In genomic region chr12:3122841-3123678, GRCh38 we compare ENCODE assay signal across 9 cellular contexts. TPM values are rescaled to one million over a fixed set of nuclear protein-coding genes. Genes with fewer than 3 reads are reported as not detected.
DNase-seq lines count a peak whose midpoint lies in the region; ATAC-seq and TF ChIP-seq lines count a peak whose summit lies in the region.
"Had no signal": no experiment of that assay in that cellular context is flagged by ENCODE, and none has a peak within 500 bp of the region (broad histone marks: within the 10 kb centered on the region; RNA-seq: fewer than 3 reads in every experiment).

No MANE protein-coding gene starts in this region.

- no peak overlapping the region for H3K4me3 ChIP-seq in heart left ventricle
- H3K4me3 ChIP-seq in spleen = no peak overlapping the region

- H3K4me1 ChIP-seq in heart left ventricle (peaks cover 21 to 58% (median 52%) of the 10 kb centered on the region in 12 donors), spleen (peaks cover 0 to 50% (median 35%) of the 10 kb centered on the region in 6 donors)

- intact Hi-C loops in heart left ventricle (cut with DNase I) = loop anchor here in 3 of 10 donors (2.0 to 5.0 kb wide), 2 partner anchors 46 kb away; partner anchors contain the start of gene TSPAN9 (in 3 of the 3)
- intact Hi-C loops in spleen (cut with DNase I; ENCODE audit: low total_unique reads) = no loop called here

- DNase-seq in HCEC 1CT (peak; percentile 76), amniotic stem cell (lab: John Stamatoyannopoulos, UW) (peak; percentile 73), heart left ventricle (peak; percentile 75 to 85 (median 84)), spleen (peak; percentile 85), NCI-H1048 (lab: John Stamatoyannopoulos, UW) (no peak), middle frontal gyrus (ENCODE audit: extremely low spot score, low spot score) (no peak)
- DNase-seq: stimulated activated CD4-positive, alpha-beta T cell treated with anti-CD3 and anti-CD28 coated beads, Interleukin-4, amount 100 ng/mL, for 4 hours had no signal

- H3K36me3 ChIP-seq in heart left ventricle = peaks cover 0 to 5% (median 0%) of the 10 kb centered on the region in 9 donors
- H3K36me3 ChIP-seq in spleen = no peaks in the 10 kb centered on the region

- ATAC-seq in heart left ventricle (peak; percentile 43 to 83 (median 69)), HG02852 (IDR thresholded peaks at IDR 0.05; ENCODE audit: unreplicated experiment) (no peak), HG03571 (IDR thresholded peaks at IDR 0.05; ENCODE audit: unreplicated experiment) (no peak)

- peak overlapping the region; percentile 38 to 86 (median 72) for H3K27ac ChIP-seq in heart left ventricle
- H3K27ac ChIP-seq in spleen = peak overlapping the region; percentile 13 to 74 (median 62)

- WGBS in heart left ventricle, 4 donors = 23 to 29% (median 24%) methylated on average over 12 to 13 of the region's 13 CpGs
- 19 to 33% (median 30%) methylated on average over 12 to 13 of the region's 13 CpGs for WGBS in spleen, 5 donors

- H3K27me3 ChIP-seq in heart left ventricle (no peaks in the 10 kb centered on the region), spleen (replicated peaks in 1 of 7) (peaks cover 0 to 46% (median 0%) of the 10 kb centered on the region in 7 donors)

- H3K9me3 ChIP-seq in heart left ventricle (peaks cover 0 to 17% (median 5%) of the 10 kb centered on the region in 12 donors), spleen (peaks cover 0 to 17% (median 7%) of the 10 kb centered on the region in 8 donors)

- TF ChIP-seq POLR2A in heart left ventricle (IDR thresholded peaks at IDR 0.05) (no peak), spleen (IDR thresholded peaks at IDR 0.05) (no peak)

- TF ChIP-seq CTCF in heart left ventricle (IDR thresholded peaks at IDR 0.05) (peak in 7 of 12 donors; percentile 12 to 44 (median 20)), spleen (IDR thresholded peaks at IDR 0.05 in 8 of 11, conservative IDR thresholded peaks at IDR 0.05 in 3 of 11) (peak in 6 of 11 experiments; percentile 13 to 34 (median 28))

RNA-seq across cellular contexts. Expression of gene TSPAN9, which starts 45.9 kb away (rescaled TPM):
- total RNA-seq in heart left ventricle (100 to 1,000 TPM in 8 of 9 donors, 10 to 100 TPM in 1; 70.0 to 387 (median 158) TPM), spleen (10 to 100 TPM; 22.7 to 51.1 (median 37.0) TPM)
- polyA plus RNA-seq in heart left ventricle (100 to 1,000 TPM; 109 to 120 TPM), spleen (10 to 100 TPM in 1 of 3 donors, 1 to 10 TPM in 2; 3.6 to 13.5 (median 4.7) TPM)

Comparison
In these comparisons a context has a peak if more than half of its experiments do, and no peak if none do; other contexts are left out.
1. DNase-seq: peak in HCEC 1CT (single experiment), amniotic stem cell (single experiment), heart left ventricle (5 of 5) and spleen (single experiment); none in NCI-H1048 (single experiment) and middle frontal gyrus (single experiment).
2. ATAC-seq: peak in heart left ventricle (4 of 4); none in HG02852 (single experiment) and HG03571 (single experiment).